Comparison of ENCODE assay signal across 15 cellular contexts in genomic region chr3:66740260-66740659, GRCh38.
DNase-seq lines count a peak whose midpoint lies in the region; ATAC-seq and TF ChIP-seq lines count a peak whose summit lies in the region.
"Had no signal": no experiment of that assay in that cellular context is flagged by ENCODE, and none has a peak within 500 bp of the region (broad histone marks: within the 10 kb centered on the region; RNA-seq: fewer than 3 reads in every experiment).

No MANE protein-coding gene starts in this region.

- no peaks in the 10 kb centered on the region for H3K9me3 Mint-ChIP-seq in activated T-helper 17 cell treated with anti-CD3 and anti-CD28 coated beads, Interleukin-2, amount 50 U/mL, for 72 hours
- H3K9me3 Mint-ChIP-seq in progenitor cell of endocrine pancreas (ENCODE audit: low read depth) = no peaks in the 10 kb centered on the region
- no peaks in the 10 kb centered on the region for H3K9me3 Mint-ChIP-seq in stimulated activated naive B cell treated with anti-CD40 and anti-IgM and Interleukin-4, amounts not matched to agents 10 μg/mL and 1 μg/mL and 100 μg/mL, for 72 hours
- H3K9me3 Mint-ChIP-seq: CD4-positive, alpha-beta memory T cell; H9 had no signal

- no peaks in the 10 kb centered on the region for H3K79me2 ChIP-seq in PC-3 (ENCODE audit: low read length)

- no peak for ATAC-seq in PC-3
- ATAC-seq in activated T-helper 17 cell treated with anti-CD3 and anti-CD28 coated beads, Interleukin-2, amount 50 U/mL, for 72 hours (replicated peaks) = no peak
- ATAC-seq in esophagus mucosa = peak; percentile 78
- ATAC-seq in stimulated activated naive B cell treated with anti-CD40 and anti-IgM and Interleukin-4, amounts not matched to agents 10 μg/mL and 1 μg/mL and 100 μg/mL, for 72 hours (replicated peaks) = no peak
- ATAC-seq: A549 had no signal

- in situ Hi-C loops in KBM-7 (cut with MboI; ENCODE audit: low pct_unique_long_range_greater_than_20kb, low sequenced_read_pairs) = no loop called here

- peak overlapping the region; percentile 46 for H3K27ac ChIP-seq in PC-3 (ENCODE audit: low read length)
- H3K27ac ChIP-seq: A549, C4-2B had no signal

- H2AFZ ChIP-seq in PC-3 (ENCODE audit: low read length) = no peak overlapping the region

- H4K20me1 ChIP-seq in PC-3 (ENCODE audit: low read length) = no peaks in the 10 kb centered on the region

- TF ChIP-seq CTCF in PC-3 (conservative IDR thresholded peaks at IDR 0.05; ENCODE audit: low read depth, low read length) (no peak), progenitor cell of endocrine pancreas (IDR thresholded peaks at IDR 0.05; ENCODE audit: unreplicated experiment) (no peak)

- peaks cover 7% of the 10 kb centered on the region for H3K27me3 Mint-ChIP-seq in activated T-helper 17 cell treated with anti-CD3 and anti-CD28 coated beads, Interleukin-2, amount 50 U/mL, for 72 hours
- peaks cover 10% of the 10 kb centered on the region for H3K27me3 Mint-ChIP-seq in progenitor cell of endocrine pancreas
- H3K27me3 Mint-ChIP-seq in stimulated activated naive B cell treated with anti-CD40 and anti-IgM and Interleukin-4, amounts not matched to agents 10 μg/mL and 1 μg/mL and 100 μg/mL, for 72 hours = peaks cover 3 to 38% of the 10 kb centered on the region in 2 donors

- CTCF ChIA-PET in PC-3 (lab: Charles Lee) = no interaction called here

- H3K36me3 Mint-ChIP-seq in activated T-helper 17 cell treated with anti-CD3 and anti-CD28 coated beads, Interleukin-2, amount 50 U/mL, for 72 hours (ENCODE audit: low read depth) = no peaks in the 10 kb centered on the region
- H3K36me3 Mint-ChIP-seq in progenitor cell of endocrine pancreas (ENCODE audit: insufficient read depth) = no peaks in the 10 kb centered on the region
- no peaks in the 10 kb centered on the region for H3K36me3 Mint-ChIP-seq in stimulated activated naive B cell treated with anti-CD40 and anti-IgM and Interleukin-4, amounts not matched to agents 10 μg/mL and 1 μg/mL and 100 μg/mL, for 72 hours
- H3K36me3 Mint-ChIP-seq: CD4-positive, alpha-beta memory T cell had no signal

- H3K4me3 Mint-ChIP-seq in activated T-helper 17 cell treated with anti-CD3 and anti-CD28 coated beads, Interleukin-2, amount 50 U/mL, for 72 hours = no peak overlapping the region
- no peak overlapping the region for H3K4me3 Mint-ChIP-seq in progenitor cell of endocrine pancreas (ENCODE audit: low read depth)
- no peak overlapping the region for H3K4me3 Mint-ChIP-seq in stimulated activated naive B cell treated with anti-CD40 and anti-IgM and Interleukin-4, amounts not matched to agents 10 μg/mL and 1 μg/mL and 100 μg/mL, for 72 hours
- H3K4me3 Mint-ChIP-seq: CD4-positive, alpha-beta memory T cell; H9 had no signal

- BruUV-seq in PC-3 (replicated peaks; lab: Mats Ljungman, UMichigan) = no TSS peak

- no peaks in the 10 kb centered on the region for H3K4me1 Mint-ChIP-seq in activated T-helper 17 cell treated with anti-CD3 and anti-CD28 coated beads, Interleukin-2, amount 50 U/mL, for 72 hours
- no peaks in the 10 kb centered on the region for H3K4me1 Mint-ChIP-seq in progenitor cell of endocrine pancreas (ENCODE audit: low read depth)
- H3K4me1 Mint-ChIP-seq in stimulated activated naive B cell treated with anti-CD40 and anti-IgM and Interleukin-4, amounts not matched to agents 10 μg/mL and 1 μg/mL and 100 μg/mL, for 72 hours = no peaks in the 10 kb centered on the region
- H3K4me1 Mint-ChIP-seq: CD4-positive, alpha-beta memory T cell had no signal

- no peak overlapping the region for H3K4me2 ChIP-seq in PC-3 (ENCODE audit: low read length)
- H3K4me2 ChIP-seq: A549 had no signal

- H3K4me1 ChIP-seq in PC-3 (ENCODE audit: insufficient read depth, low read length) = peaks cover 23% of the 10 kb centered on the region
- H3K4me1 ChIP-seq: BE2C had no signal

- H3K27ac Mint-ChIP-seq in activated T-helper 17 cell treated with anti-CD3 and anti-CD28 coated beads, Interleukin-2, amount 50 U/mL, for 72 hours = peak overlapping the region; percentile 52
- peak overlapping the region; percentile 67 for H3K27ac Mint-ChIP-seq in progenitor cell of endocrine pancreas
- no peak overlapping the region for H3K27ac Mint-ChIP-seq in stimulated activated naive B cell treated with anti-CD40 and anti-IgM and Interleukin-4, amounts not matched to agents 10 μg/mL and 1 μg/mL and 100 μg/mL, for 72 hours

- DNase-seq in PC-3 = peak; percentile 58
- DNase-seq in progenitor cell of endocrine pancreas (ENCODE audit: low spot score, unreplicated experiment) = no peak
- no peak for DNase-seq in activated T-cell treated with anti-CD3 and anti-CD28 coated beads, Interleukin-2, amount 50 U/mL, for 1 hour
- DNase-seq in stimulated activated naive B cell treated with anti-CD40 and anti-IgM and Interleukin-4, amounts not matched to agents 10 μg/mL and 1 μg/mL and 100 μg/mL, for 72 hours = no peak
- no peak for DNase-seq in KBM-7
- no peak for DNase-seq in amygdala (lab: John Stamatoyannopoulos, UW)
- DNase-seq: BE2C; CD4-positive, alpha-beta memory T cell; DMS79; GOT3; H9 had no signal

- no peaks in the 10 kb centered on the region for H3F3A ChIP-seq in PC-3 (ENCODE audit: low read length, unreplicated experiment)

- H3K27me3 ChIP-seq in PC-3 (ENCODE audit: low read length) = no peaks in the 10 kb centered on the region

- no peaks in the 10 kb centered on the region for H3K9me3 ChIP-seq in PC-3 (ENCODE audit: low read length)
- H3K9me3 ChIP-seq: A549, BE2C had no signal

- no peak overlapping the region for H3K4me3 ChIP-seq in PC-3 (ENCODE audit: low read length)
- H3K4me3 ChIP-seq: A549 had no signal

- no peaks in the 10 kb centered on the region for H3K9me2 ChIP-seq in PC-3 (replicated peaks; ENCODE audit: low read length)

- POLR2A ChIA-PET in PC-3 (lab: Charles Lee; ENCODE audit: unreplicated experiment) = no interaction called here

- H3K36me3 ChIP-seq in PC-3 (ENCODE audit: low read depth, low read length) = no peaks in the 10 kb centered on the region
- H3K36me3 ChIP-seq: BE2C had no signal

- intact Hi-C loops in PC-3 (cut with micrococcal nuclease) = no loop called here

- no peak overlapping the region for H3K9ac ChIP-seq in PC-3 (ENCODE audit: low read length)
